Comparison of ENCODE assay signal across 1 cellular context in genomic region chr1:203045821-203046594, GRCh38.
TF ChIP-seq lines count a peak whose summit lies in the region.

No MANE protein-coding gene starts in this region.

TF ChIP-seq in HCT116, 20 proteins besides CTCF, POLR2A, EP300 and RAD21:
- TF ChIP-seq EZH2phosphoT487 (IDR thresholded peaks at IDR 0.05; ENCODE audit: borderline replicate concordance) (no peak), CBX3 (IDR thresholded peaks at IDR 0.05; ENCODE audit: low read depth) (no peak), FOSL1 (IDR thresholded peaks at IDR 0.05; ENCODE audit: low read depth) (no peak), ELF1 (IDR thresholded peaks at IDR 0.05; ENCODE audit: borderline replicate concordance, low read depth) (no peak), SRF (IDR thresholded peaks at IDR 0.05; ENCODE audit: low read depth) (no peak), POLR2AphosphoS5 (IDR thresholded peaks at IDR 0.05; ENCODE audit: low read depth, low read length) (no peak), MAX (IDR thresholded peaks at IDR 0.05) (no peak), EGR1 (IDR thresholded peaks at IDR 0.05; ENCODE audit: low read depth) (no peak; the same call in 1 of the 2 replicates)
- TF ChIP-seq, protein P1, sequence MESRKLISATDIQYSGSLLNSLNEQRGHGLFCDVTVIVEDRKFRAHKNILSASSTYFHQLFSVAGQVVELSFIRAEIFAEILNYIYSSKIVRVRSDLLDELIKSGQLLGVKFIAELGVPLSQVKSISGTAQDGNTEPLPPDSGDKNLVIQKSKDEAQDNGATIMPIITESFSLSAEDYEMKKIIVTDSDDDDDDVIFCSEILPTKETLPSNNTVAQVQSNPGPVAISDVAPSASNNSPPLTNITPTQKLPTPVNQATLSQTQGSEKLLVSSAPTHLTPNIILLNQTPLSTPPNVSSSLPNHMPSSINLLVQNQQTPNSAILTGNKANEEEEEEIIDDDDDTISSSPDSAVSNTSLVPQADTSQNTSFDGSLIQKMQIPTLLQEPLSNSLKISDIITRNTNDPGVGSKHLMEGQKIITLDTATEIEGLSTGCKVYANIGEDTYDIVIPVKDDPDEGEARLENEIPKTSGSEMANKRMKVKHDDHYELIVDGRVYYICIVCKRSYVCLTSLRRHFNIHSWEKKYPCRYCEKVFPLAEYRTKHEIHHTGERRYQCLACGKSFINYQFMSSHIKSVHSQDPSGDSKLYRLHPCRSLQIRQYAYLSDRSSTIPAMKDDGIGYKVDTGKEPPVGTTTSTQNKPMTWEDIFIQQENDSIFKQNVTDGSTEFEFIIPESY (IDR thresholded peaks at IDR 0.05; ENCODE audit: extremely low read depth, insufficient replicate concordance, low read length): no peak
TF ChIP-seq in HCT116: peak in this region for 0.
